ENCODE assay signal across 37 cellular contexts in the genomic region with DNA sequence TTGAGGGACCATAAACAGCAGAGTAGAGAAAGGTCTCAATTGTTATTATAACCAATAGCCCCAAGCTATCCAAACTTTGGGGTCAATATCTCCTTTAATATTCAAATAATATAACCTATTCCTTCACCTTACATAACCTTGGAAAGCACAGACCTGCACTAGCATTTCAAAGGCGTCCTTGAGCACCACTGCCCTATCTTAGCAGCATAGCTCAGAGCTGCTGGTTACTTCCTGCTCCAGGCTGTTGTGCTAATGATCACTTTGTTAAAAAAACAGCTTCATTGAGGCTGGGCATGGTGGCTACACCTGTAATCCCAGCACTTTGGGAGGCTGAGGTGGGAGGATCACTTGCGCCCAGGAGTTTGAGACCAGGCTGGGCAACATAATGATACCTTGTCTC. TPM values are rescaled to one million over a fixed set of nuclear protein-coding genes. Genes with fewer than 3 reads are reported as not detected.
"Had no signal": no experiment of that assay in that cellular context is flagged by ENCODE, and none has a peak within 500 bp of the region (broad histone marks: within the 10 kb centered on the region; RNA-seq: fewer than 3 reads in every experiment).

No MANE protein-coding gene starts in this region.

- H3K27ac ChIP-seq: ascending aorta, brain microvascular endothelial cell, breast epithelium, VCaP had no signal

- H3K4me1 ChIP-seq: ascending aorta, breast epithelium had no signal

- H3K4me1 Mint-ChIP-seq: activated CD4-positive, alpha-beta T cell treated with anti-CD3 and anti-CD28 coated beads for 36 hours; activated CD8-positive, alpha-beta memory T cell treated with anti-CD3 and anti-CD28 coated beads, Interleukin-2, amount 10 ng/mL, durations not matched to agents 7 days and 5 days; activated naive CD4-positive, alpha-beta T cell treated with anti-CD3 and anti-CD28 coated beads, Interleukin-2, amount 10 ng/mL, durations not matched to agents 7 days and 5 days; activated naive CD4-positive, alpha-beta T cell treated with anti-CD3 and anti-CD28 coated beads, Interleukin-2, amount 50 U/mL, for 24 hours; activated naive CD8-positive, alpha-beta T cell treated with anti-CD3 and anti-CD28 coated beads, Interleukin-2, amount 10 ng/mL, durations not matched to agents 7 days and 5 days; activated naive CD8-positive, alpha-beta T cell treated with anti-CD3 and anti-CD28 coated beads, Interleukin-2, amount 50 U/mL, for 24 hours had no signal

- DNase-seq: activated CD4-positive, alpha-beta memory T cell treated with anti-CD3 and anti-CD28 coated beads for 36 hours; activated CD4-positive, alpha-beta T cell treated with anti-CD3 and anti-CD28 coated beads for 1 hour; activated CD4-positive, alpha-beta T cell treated with anti-CD3 and anti-CD28 coated beads for 36 hours; activated CD4-positive, alpha-beta T cell treated with anti-CD3 and anti-CD28 coated beads for 48 hours; activated CD4-positive, alpha-beta T cell treated with anti-CD3 and anti-CD28 coated beads, Interleukin-2, amount 50 U/mL, for 1 hour; activated CD4-positive, alpha-beta T cell treated with anti-CD3 and anti-CD28 coated beads, Interleukin-2, amount 50 U/mL, for 4 hours; activated CD4-positive, CD25-positive, alpha-beta regulatory T cell; activated CD8-positive, alpha-beta memory T cell treated with anti-CD3 and anti-CD28 coated beads for 24 hours; activated CD8-positive, alpha-beta memory T cell treated with anti-CD3 and anti-CD28 coated beads, Interleukin-2, amount 10 ng/mL, durations not matched to agents 7 days and 5 days; activated CD8-positive, alpha-beta memory T cell treated with anti-CD3 and anti-CD28 coated beads, Interleukin-2, amount 50 U/mL, for 48 hours; activated CD8-positive, alpha-beta T cell treated with anti-CD3 and anti-CD28 coated beads, Interleukin-2, amount 10 ng/mL, durations not matched to agents 7 days and 5 days; activated effector memory CD4-positive, alpha-beta T cell treated with Interleukin-2 at 50 U/mL for 16 hours; activated gamma-delta T cell; activated naive CD4-positive, alpha-beta T cell treated with anti-CD3 and anti-CD28 coated beads, Interleukin-2, amount 10 ng/mL, durations not matched to agents 7 days and 5 days; activated naive CD4-positive, alpha-beta T cell treated with Interleukin-2 at 50 U/mL for 16 hours; activated naive CD8-positive, alpha-beta T cell treated with anti-CD3 and anti-CD28 coated beads, Interleukin-2, amount 10 ng/mL, durations not matched to agents 7 days and 5 days; activated naive CD8-positive, alpha-beta T cell treated with anti-CD3 and anti-CD28 coated beads, Interleukin-2, amount 50 U/mL, for 24 hours; activated T-cell treated with anti-CD3 and anti-CD28 coated beads, Interleukin-2, amount 50 U/mL, for 24 hours; activated T-cell treated with anti-CD3 and anti-CD28 coated beads, Interleukin-2, amount 50 U/mL, for 48 hours; amygdala; anterior cingulate cortex; brain microvascular endothelial cell; central memory CD4-positive, alpha-beta T cell; SW 1271; T-helper 1 cell; T-helper 2 cell; T-helper 9 cell had no signal

- H3K4me3 ChIP-seq: ascending aorta, breast epithelium had no signal

- H3K27me3 ChIP-seq: ascending aorta, brain microvascular endothelial cell, breast epithelium had no signal

- H3K9me3 ChIP-seq: ascending aorta, breast epithelium had no signal

- H3K9me3 Mint-ChIP-seq: activated CD4-positive, alpha-beta memory T cell treated with anti-CD3 and anti-CD28 coated beads for 36 hours; activated naive CD4-positive, alpha-beta T cell treated with anti-CD3 and anti-CD28 coated beads, Interleukin-2, amount 10 ng/mL, durations not matched to agents 7 days and 5 days; activated naive CD4-positive, alpha-beta T cell treated with anti-CD3 and anti-CD28 coated beads, Interleukin-2, amount 50 U/mL, for 24 hours; activated naive CD8-positive, alpha-beta T cell treated with anti-CD3 and anti-CD28 coated beads, Interleukin-2, amount 50 U/mL, for 24 hours; activated T-cell treated with anti-CD3 and anti-CD28 coated beads, Interleukin-2, amount 50 U/mL, for 24 hours; activated T-helper 2 cell treated with anti-CD3 and anti-CD28 coated beads, Interferon-gamma antibody, Interleukin-2, Interleukin-4, amounts not matched to agents 10 μg/mL and 5 μg/mL and 100 μg/mL, durations not matched to agents 14 hours and 24 hours and 36 hours; T-helper 1 cell treated with Interleukin-12 subunit alpha and Interleukin-12 subunit beta and Interleukin-4 antibody, amounts not matched to agents 30 μg/mL and 1 μg/mL, for 36 hours; T-helper 2 cell treated with Interferon-gamma antibody and Interleukin-4, amounts not matched to agents 5 μg/mL and 100 μg/mL, for 36 hours had no signal

- ATAC-seq: activated CD4-positive, alpha-beta T cell treated with anti-CD3 and anti-CD28 coated beads for 36 hours; activated CD4-positive, CD25-positive, alpha-beta regulatory T cell treated with anti-CD3 and anti-CD28 coated beads, Interleukin-2, amount 50 U/mL, for 24 hours; activated CD8-positive, alpha-beta memory T cell treated with anti-CD3 and anti-CD28 coated beads, Interleukin-2, amount 10 ng/mL, durations not matched to agents 7 days and 5 days; activated CD8-positive, alpha-beta T cell treated with anti-CD3 and anti-CD28 coated beads, Interleukin-2, amount 10 ng/mL, durations not matched to agents 7 days and 5 days; activated naive CD8-positive, alpha-beta T cell treated with anti-CD3 and anti-CD28 coated beads, Interleukin-2, amount 50 U/mL, for 24 hours had no signal

- H3K4me3 Mint-ChIP-seq: activated CD4-positive, alpha-beta memory T cell treated with anti-CD3 and anti-CD28 coated beads for 36 hours; activated CD4-positive, alpha-beta T cell treated with anti-CD3 and anti-CD28 coated beads for 36 hours; activated CD8-positive, alpha-beta memory T cell treated with anti-CD3 and anti-CD28 coated beads, Interleukin-2, amount 10 ng/mL, durations not matched to agents 7 days and 5 days; activated CD8-positive, alpha-beta T cell treated with anti-CD3 and anti-CD28 coated beads, Interleukin-2, amount 10 ng/mL, durations not matched to agents 7 days and 5 days; activated naive CD4-positive, alpha-beta T cell treated with anti-CD3 and anti-CD28 coated beads, Interleukin-2, amount 10 ng/mL, durations not matched to agents 7 days and 5 days; activated naive CD4-positive, alpha-beta T cell treated with anti-CD3 and anti-CD28 coated beads, Interleukin-2, amount 50 U/mL, for 24 hours; activated naive CD8-positive, alpha-beta T cell; activated naive CD8-positive, alpha-beta T cell treated with anti-CD3 and anti-CD28 coated beads, Interleukin-2, amount 10 ng/mL, durations not matched to agents 7 days and 5 days; activated naive CD8-positive, alpha-beta T cell treated with anti-CD3 and anti-CD28 coated beads, Interleukin-2, amount 50 U/mL, for 24 hours; activated T-cell treated with anti-CD3 and anti-CD28 coated beads, Interleukin-2, amount 50 U/mL, for 24 hours; T-helper 1 cell treated with Interleukin-12 subunit alpha and Interleukin-12 subunit beta and Interleukin-4 antibody, amounts not matched to agents 30 μg/mL and 1 μg/mL, for 36 hours; T-helper 2 cell treated with Interferon-gamma antibody and Interleukin-4, amounts not matched to agents 5 μg/mL and 100 μg/mL, for 36 hours had no signal

- H3K36me3 Mint-ChIP-seq: activated CD4-positive, alpha-beta memory T cell treated with anti-CD3 and anti-CD28 coated beads for 36 hours; activated CD8-positive, alpha-beta memory T cell treated with anti-CD3 and anti-CD28 coated beads, Interleukin-2, amount 10 ng/mL, durations not matched to agents 7 days and 5 days; activated naive CD4-positive, alpha-beta T cell treated with anti-CD3 and anti-CD28 coated beads, Interleukin-2, amount 10 ng/mL, durations not matched to agents 7 days and 5 days; activated naive CD4-positive, alpha-beta T cell treated with anti-CD3 and anti-CD28 coated beads, Interleukin-2, amount 50 U/mL, for 24 hours; activated naive CD8-positive, alpha-beta T cell; activated naive CD8-positive, alpha-beta T cell treated with anti-CD3 and anti-CD28 coated beads, Interleukin-2, amount 10 ng/mL, durations not matched to agents 7 days and 5 days had no signal

- H3K36me3 ChIP-seq: ascending aorta, brain microvascular endothelial cell, breast epithelium had no signal

- H3K27ac Mint-ChIP-seq: activated CD4-positive, alpha-beta memory T cell treated with anti-CD3 and anti-CD28 coated beads for 36 hours; activated CD4-positive, alpha-beta T cell treated with anti-CD3 and anti-CD28 coated beads for 36 hours; activated CD8-positive, alpha-beta memory T cell treated with anti-CD3 and anti-CD28 coated beads, Interleukin-2, amount 10 ng/mL, durations not matched to agents 7 days and 5 days; activated CD8-positive, alpha-beta T cell treated with anti-CD3 and anti-CD28 coated beads, Interleukin-2, amount 10 ng/mL, durations not matched to agents 7 days and 5 days; activated naive CD4-positive, alpha-beta T cell treated with anti-CD3 and anti-CD28 coated beads, Interleukin-2, amount 10 ng/mL, durations not matched to agents 7 days and 5 days; activated naive CD4-positive, alpha-beta T cell treated with anti-CD3 and anti-CD28 coated beads, Interleukin-2, amount 50 U/mL, for 24 hours; activated naive CD8-positive, alpha-beta T cell; activated naive CD8-positive, alpha-beta T cell treated with anti-CD3 and anti-CD28 coated beads, Interleukin-2, amount 10 ng/mL, durations not matched to agents 7 days and 5 days; activated naive CD8-positive, alpha-beta T cell treated with anti-CD3 and anti-CD28 coated beads, Interleukin-2, amount 50 U/mL, for 24 hours; activated T-cell treated with anti-CD3 and anti-CD28 coated beads, Interleukin-2, amount 50 U/mL, for 24 hours; activated T-helper 2 cell treated with anti-CD3 and anti-CD28 coated beads, Interferon-gamma antibody, Interleukin-2, Interleukin-4, amounts not matched to agents 10 μg/mL and 5 μg/mL and 100 μg/mL, durations not matched to agents 14 hours and 24 hours and 36 hours; T-helper 1 cell treated with Interleukin-12 subunit alpha and Interleukin-12 subunit beta and Interleukin-4 antibody, amounts not matched to agents 30 μg/mL and 1 μg/mL, for 36 hours; T-helper 2 cell treated with Interferon-gamma antibody and Interleukin-4, amounts not matched to agents 5 μg/mL and 100 μg/mL, for 36 hours had no signal

RNA-seq across cellular contexts. Expression of gene SLC35D3, which starts 10.5 kb away (rescaled TPM):
- total RNA-seq: activated CD4-positive, alpha-beta memory T cell treated with anti-CD3 and anti-CD28 coated beads for 36 hours; activated CD4-positive, alpha-beta T cell treated with anti-CD3 and anti-CD28 coated beads for 36 hours; activated CD8-positive, alpha-beta memory T cell treated with anti-CD3 and anti-CD28 coated beads, Interleukin-2, amount 10 ng/mL, durations not matched to agents 7 days and 5 days; activated CD8-positive, alpha-beta T cell treated with anti-CD3 and anti-CD28 coated beads, Interleukin-2, amount 10 ng/mL, durations not matched to agents 7 days and 5 days; activated naive CD8-positive, alpha-beta T cell treated with anti-CD3 and anti-CD28 coated beads, Interleukin-2, amount 10 ng/mL, durations not matched to agents 7 days and 5 days; activated T-helper 2 cell treated with anti-CD3 and anti-CD28 coated beads, Interferon-gamma antibody, Interleukin-2, Interleukin-4, amounts not matched to agents 10 μg/mL and 5 μg/mL and 100 μg/mL, durations not matched to agents 14 hours and 24 hours and 36 hours; ascending aorta; breast epithelium; cardiac septum had no signal
